In genomic region chr2:189218236-189218635, GRCh38 we compare ENCODE assay signal across 14 cellular contexts.
"Had no signal": no experiment of that assay in that cellular context is flagged by ENCODE, and none has a peak within 500 bp of the region (broad histone marks: within the 10 kb centered on the region; RNA-seq: fewer than 3 reads in every experiment).

No MANE protein-coding gene starts in this region.

- ATAC-seq: activated CD4-positive, CD25-positive, alpha-beta regulatory T cell treated with anti-CD3 and anti-CD28 coated beads, Interleukin-2, amount 50 U/mL, for 24 hours; gastrocnemius medialis had no signal

- H3K36me3 ChIP-seq: esophagus squamous epithelium, gastrocnemius medialis, heart right ventricle, left ventricle myocardium inferior, ovary, stomach, thoracic aorta had no signal

- H3K9me3 ChIP-seq: esophagus squamous epithelium, gastrocnemius medialis, heart right ventricle, left ventricle myocardium inferior, ovary, stomach, thoracic aorta had no signal

- DNase-seq: activated naive CD4-positive, alpha-beta T cell treated with anti-CD3 and anti-CD28 coated beads, Interleukin-2, amount 50 U/mL, for 16 hours; amniotic stem cell; dorsolateral prefrontal cortex; esophagus squamous epithelium; gastrocnemius medialis; heart right ventricle; kidney; left ventricle myocardium inferior; ovary; stimulated activated CD4-positive, alpha-beta T cell treated with anti-CD3 and anti-CD28 coated beads, Interleukin-4, amount 100 ng/mL, for 4 hours; stomach had no signal

- H3K4me3 ChIP-seq: dorsolateral prefrontal cortex, esophagus squamous epithelium, gastrocnemius medialis, heart right ventricle, left ventricle myocardium inferior, ovary, stomach, thoracic aorta had no signal

- H3K27ac ChIP-seq: dorsolateral prefrontal cortex, esophagus squamous epithelium, gastrocnemius medialis, ovary, stomach, thoracic aorta had no signal

- H3K27ac Mint-ChIP-seq: activated T-helper 2 cell treated with anti-CD3 and anti-CD28 coated beads, Interferon-gamma antibody, Interleukin-2, Interleukin-4, amounts not matched to agents 10 μg/mL and 5 μg/mL and 100 μg/mL, durations not matched to agents 14 hours and 24 hours and 36 hours had no signal

- H3K9me3 Mint-ChIP-seq: activated T-helper 2 cell treated with anti-CD3 and anti-CD28 coated beads, Interferon-gamma antibody, Interleukin-2, Interleukin-4, amounts not matched to agents 10 μg/mL and 5 μg/mL and 100 μg/mL, durations not matched to agents 14 hours and 24 hours and 36 hours had no signal

- H3K27me3 ChIP-seq: dorsolateral prefrontal cortex, esophagus squamous epithelium, gastrocnemius medialis, heart right ventricle, ovary, stomach had no signal
